Comparison of ENCODE assay signal across 20 cellular contexts in the genomic region with DNA sequence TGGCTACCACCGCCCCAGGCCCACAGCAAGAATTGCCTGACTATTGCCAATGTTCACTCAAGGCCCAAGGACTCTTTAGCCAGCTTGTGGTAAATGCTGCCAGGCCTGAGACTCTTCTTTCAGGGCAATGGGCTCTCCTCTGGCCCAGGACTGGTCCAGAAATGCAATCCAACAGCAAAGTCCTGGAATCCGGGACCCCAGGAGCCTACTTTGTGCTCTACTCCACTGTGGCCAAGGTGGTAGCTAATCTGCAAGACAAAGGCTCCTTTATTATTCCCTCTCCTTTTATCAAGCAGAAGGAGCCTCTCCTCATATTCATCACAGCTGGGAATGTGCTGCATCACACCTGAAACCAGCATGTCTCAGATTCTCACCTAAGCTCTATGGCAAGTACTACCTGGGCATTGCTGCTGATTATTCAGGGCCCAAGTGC.
"Had no signal": no experiment of that assay in that cellular context is flagged by ENCODE, and none has a peak within 500 bp of the region (broad histone marks: within the 10 kb centered on the region; RNA-seq: fewer than 3 reads in every experiment).

No MANE protein-coding gene starts in this region.

- DNase-seq: activated CD4-positive, alpha-beta T cell treated with anti-CD3 and anti-CD28 coated beads, Interleukin-2, amount 10 ng/mL, durations not matched to agents 7 days and 5 days; activated CD8-positive, alpha-beta T cell treated with anti-CD3 and anti-CD28 coated beads, Interleukin-2, amount 10 ng/mL, durations not matched to agents 7 days and 5 days; activated naive CD4-positive, alpha-beta T cell treated with anti-CD3 and anti-CD28 coated beads, Interleukin-2, amount 10 ng/mL, durations not matched to agents 7 days and 5 days; activated naive CD8-positive, alpha-beta T cell treated with anti-CD3 and anti-CD28 coated beads, Interleukin-2, amount 50 U/mL, for 24 hours; activated T-cell treated with anti-CD3 and anti-CD28 coated beads, Interleukin-2, amount 50 U/mL, for 4 hours; anterior cingulate cortex; colonic mucosa; heart right ventricle; immature natural killer cell; natural killer cell; stimulated activated CD4-positive, alpha-beta T cell treated with anti-CD3 and anti-CD28 coated beads, Interleukin-4, amount 100 ng/mL, for 24 hours; stomach; T1000; testis; upper lobe of right lung had no signal

- H3K9me3 ChIP-seq: colonic mucosa, neutrophil, testis, upper lobe of right lung had no signal

- H3K4me1 ChIP-seq: colonic mucosa, esophagus muscularis mucosa, heart right ventricle, stomach, testis, upper lobe of right lung had no signal

- H3K27ac ChIP-seq: colonic mucosa, esophagus muscularis mucosa, heart right ventricle, neutrophil, stomach, testis, upper lobe of right lung had no signal

- ATAC-seq: activated CD8-positive, alpha-beta T cell treated with anti-CD3 and anti-CD28 coated beads, Interleukin-2, amount 10 ng/mL, durations not matched to agents 7 days and 5 days; activated naive CD8-positive, alpha-beta T cell treated with anti-CD3 and anti-CD28 coated beads, Interleukin-2, amount 50 U/mL, for 24 hours; activated T-cell treated with anti-CD3 and anti-CD28 coated beads, Interleukin-2, amount 50 U/mL, for 4 hours; heart right ventricle; natural killer cell; sciatic nerve; stimulated activated effector memory CD8-positive, alpha-beta T cell treated with anti-CD3 and anti-CD28 coated beads, Interleukin-12 subunit alpha, Interleukin-12 subunit beta, amount 100 ng/mL, for 72 hours; upper lobe of right lung had no signal

- H3K4me3 ChIP-seq: colonic mucosa, esophagus muscularis mucosa, heart right ventricle, smooth muscle cell, stomach, testis, upper lobe of right lung had no signal

- H3K27me3 ChIP-seq: colonic mucosa, esophagus muscularis mucosa, heart right ventricle, neutrophil, stomach, testis, upper lobe of right lung had no signal

- H3K4me2 ChIP-seq: smooth muscle cell had no signal

- H3K36me3 ChIP-seq: colonic mucosa, esophagus muscularis mucosa, heart right ventricle, neutrophil, stomach, upper lobe of right lung had no signal
